Comparison of ENCODE assay signal across 8 cellular contexts in the genomic region with DNA sequence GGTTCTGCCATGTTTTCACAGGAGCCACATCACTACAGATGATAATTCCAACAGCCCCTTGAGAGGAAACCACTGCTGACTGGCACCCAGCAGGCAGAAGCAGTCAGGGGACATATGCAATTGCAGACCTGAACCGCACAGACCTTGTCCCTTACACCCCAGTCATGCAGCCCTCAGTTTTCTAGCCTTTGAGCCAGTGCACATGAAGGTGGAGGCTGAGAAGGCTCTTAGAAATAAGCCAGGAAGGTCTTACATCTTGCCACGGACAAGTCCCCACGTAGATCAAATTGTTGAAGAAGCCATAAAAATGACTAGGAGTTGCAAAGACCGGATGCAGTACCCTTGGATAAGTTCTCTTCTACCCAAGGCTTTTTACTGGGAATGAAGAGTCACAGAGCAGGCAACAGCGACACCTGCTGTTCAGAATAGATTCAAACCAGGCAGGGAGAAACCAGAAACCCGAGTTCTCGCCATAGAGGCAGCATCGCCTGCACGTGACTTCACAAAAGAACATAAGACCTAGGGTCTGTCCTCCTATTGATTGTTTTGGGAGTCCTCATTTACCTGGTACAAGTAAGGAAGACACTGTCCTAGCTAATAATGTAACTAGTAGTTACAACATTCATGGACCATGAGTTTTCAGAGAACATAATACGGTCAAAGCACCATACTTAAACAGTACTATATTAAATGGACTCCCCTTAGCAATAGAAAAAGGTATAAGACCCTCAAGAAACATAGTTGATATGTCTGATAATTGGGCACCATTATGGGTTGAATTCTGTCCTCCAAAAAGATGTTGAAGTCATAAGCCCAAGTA. TPM values are rescaled to one million over a fixed set of nuclear protein-coding genes. Genes with fewer than 3 reads are reported as not detected.
DNase-seq lines count a peak whose midpoint lies in the region; FAIRE-seq and TF ChIP-seq lines count a peak whose summit lies in the region.

No MANE protein-coding gene starts in this region.

- H4K20me1 ChIP-seq in keratinocyte (ENCODE audit: control insufficient read depth, extremely low read depth, insufficient read depth, low read length): no peaks in the 10 kb centered on the region

- in situ Hi-C loops in HAP-1 (cut with MboI; ENCODE audit: low sequenced_read_pairs) (loop anchor here (5.0 kb wide), 1 partner anchor 382 kb away; no protein-coding TSS in a partner anchor), T47D (cut with HindIII; ENCODE audit: low pct_unique_long_range_greater_than_20kb, low sequenced_read_pairs) (no loop called here)

- no peaks in the 10 kb centered on the region for H3K9me3 ChIP-seq in HAP-1
- H3K9me3 ChIP-seq in keratinocyte (ENCODE audit: control insufficient read depth, low read depth, low read length): no peaks in the 10 kb centered on the region

- no peak overlapping the region for H3K27ac ChIP-seq in keratinocyte (ENCODE audit: control insufficient read depth, insufficient read depth, low read length)

- peak; percentile 77 to 85 (median 83) for TF ChIP-seq CTCF in keratinocyte (optimal IDR thresholded peaks at IDR 0.05 in 1 of 3, IDR thresholded peaks at IDR 0.05 in 1 of 3, conservative IDR thresholded peaks at IDR 0.05 in 1 of 3; ENCODE audit: extremely low read depth in 1 of 3, insufficient read depth in 2 of 3, low read length in 3 of 3)

- DNase-seq in DMS114 treated with DMSO at 0.1 percent for 48 hours (lab: John Stamatoyannopoulos, UW; ENCODE audit: unreplicated experiment): peak; percentile 67
- DNase-seq in HAP-1 (ENCODE audit: low spot score in 2 of 2): peak; percentile 61 to 84
- peak; percentile 44 for DNase-seq in NCI-H187 treated with DMSO at 0.1 percent for 48 hours (lab: John Stamatoyannopoulos, UW)
- DNase-seq in T47D (ENCODE audit: low read depth in 1 of 2, low spot score in 1 of 2): peak; percentile 63 to 86
- peak; percentile 7 for DNase-seq in keratinocyte (ENCODE audit: low read depth, low spot score)
- peak; percentile 11 for DNase-seq in stimulated activated CD4-positive, alpha-beta T cell treated with anti-CD3 and anti-CD28 coated beads, Interleukin-2, amount 100 ng/mL, for 4 hours (ENCODE audit: low read depth)
- DNase-seq in posterior vena cava (ENCODE audit: low spot score): no peak

- H3K4me2 ChIP-seq in keratinocyte (ENCODE audit: control insufficient read depth, extremely low read depth, insufficient read depth, low read depth, low read length): peak overlapping the region; percentile 13

- H3K36me3 ChIP-seq in HAP-1 (replicated peaks): peaks cover 27% of the 10 kb centered on the region
- no peaks in the 10 kb centered on the region for H3K36me3 ChIP-seq in keratinocyte (ENCODE audit: control insufficient read depth in 2 of 2, extremely low read depth in 1 of 2, insufficient read depth in 2 of 2, low read length in 2 of 2)

- peak overlapping the region; percentile 42 for H2AFZ ChIP-seq in keratinocyte (ENCODE audit: control insufficient read depth, low read length)

- FAIRE-seq in TTC549 (lab: Jason Lieb, UNC) (peak; percentile 15), keratinocyte (lab: Jason Lieb, UNC) (peak; percentile 76)

- H3K4me3 ChIP-seq in HAP-1 (no peak overlapping the region), keratinocyte (ENCODE audit: control insufficient read depth in 2 of 3, extremely low read depth in 1 of 3, insufficient read depth in 2 of 3, low read depth in 1 of 3, low read length in 3 of 3) (no peak overlapping the region)

- no peaks in the 10 kb centered on the region for H3K9me1 ChIP-seq in keratinocyte (ENCODE audit: control insufficient read depth, extremely low read depth, insufficient read depth, low read length)

- H3K4me1 ChIP-seq in HAP-1: no peaks in the 10 kb centered on the region
- no peaks in the 10 kb centered on the region for H3K4me1 ChIP-seq in keratinocyte (ENCODE audit: control insufficient read depth, extremely low read depth, insufficient read depth, low read length)

- no peaks in the 10 kb centered on the region for H3K79me2 ChIP-seq in keratinocyte (ENCODE audit: control insufficient read depth, insufficient read depth, low read length)

- intact Hi-C loops in posterior vena cava (cut with DNase I): loop anchor here (1.0 to 2.0 kb wide), 2 partner anchors 376 to 380 kb away; no protein-coding TSS in a partner anchor

- dilution Hi-C loops in keratinocyte (cut with MboI; ENCODE audit: extremely low pct_ligation_motif_present, low sequenced_read_pairs): no loop called here

- H3K27me3 ChIP-seq in HAP-1 (ENCODE audit: low read depth) (no peaks in the 10 kb centered on the region), keratinocyte (ENCODE audit: control insufficient read depth, extremely low read depth, insufficient read depth, low read length) (no peaks in the 10 kb centered on the region)

- H3K9ac ChIP-seq in keratinocyte (ENCODE audit: control insufficient read depth, extremely low read depth, insufficient read depth, low read length): no peak overlapping the region

RNA-seq across cellular contexts. Expression of a gene that starts 11.1 kb away (rescaled TPM):
- polyA plus RNA-seq in keratinocyte: 12.0 to 18.9 TPM (median 14.9 TPM) in 3 replicates
- 4.0 TPM for polyA plus RNA-seq in keratinocyte (2011; ENCODE audit: low read depth)
- polyA plus RNA-seq in keratinocyte (2011; cell fraction: cytosol; rRNA removed): 8.0 and 15.4 TPM in 2 replicates
- polyA plus RNA-seq in keratinocyte (2011; cell fraction: nucleus; rRNA removed): 11.2 and 15.9 TPM in 2 replicates
- polyA plus RNA-seq in keratinocyte (2012; ENCODE audit: low replicate concordance): 5.3 and 11.3 TPM in 2 replicates
- 7.2 to 18.7 TPM (median 8.7 TPM) in 3 replicates for polyA minus RNA-seq in keratinocyte
- polyA minus RNA-seq in keratinocyte (2011; cell fraction: cytosol; rRNA and poly(A)+ RNA removed): 5.9 TPM
- polyA minus RNA-seq in keratinocyte (2011; cell fraction: nucleus; rRNA and poly(A)+ RNA removed): 5.7 and 13.7 TPM in 2 replicates
- 1 to 10 TPM; 2.5 to 2.8 TPM for total RNA-seq in posterior vena cava
